In genomic region chr4:498328-498919, GRCh38 we compare ENCODE assay signal across 8 cellular contexts. TPM values are rescaled to one million over a fixed set of nuclear protein-coding genes. Genes with fewer than 3 reads are reported as not detected.
DNase-seq lines count a peak whose midpoint lies in the region; ATAC-seq and TF ChIP-seq lines count a peak whose summit lies in the region.

No MANE protein-coding gene starts in this region.

- peak overlapping the region; percentile 27; the same call in 1 of the 2 replicates for H3K27ac ChIP-seq in HEK293 (ENCODE audit: extremely low read depth, low read depth, low read length)
- no peak overlapping the region for H3K27ac ChIP-seq in trophoblast cell (ENCODE audit: low read depth, low read length)

- peak overlapping the region; percentile 60 for H3K4me2 ChIP-seq in trophoblast cell (ENCODE audit: low read length)

- H3K36me3 Mint-ChIP-seq in Caco-2 (ENCODE audit: insufficient read depth, unreplicated experiment) (peaks cover 71% of the 10 kb centered on the region), T-cell (peaks cover 54% of the 10 kb centered on the region)

- DNase-seq in Caco-2 = no peak
- peak in 8 of 34 experiments; percentile 8 to 33 (median 22) for DNase-seq in T-cell
- DNase-seq in fibroblast of the aortic adventitia (ENCODE audit: low read depth) = no peak
- peak in 1 of 2 donors; percentile 29 for DNase-seq in trophoblast cell
- no peak for DNase-seq in activated gamma-delta T cell treated with Interleukin-2 at 50 U/mL for 16 hours
- DNase-seq in NCI-H1105 (lab: John Stamatoyannopoulos, UW) = no peak
- no peak for DNase-seq in dedifferentiated amniotic fluid mesenchymal stem cell (ENCODE audit: extremely low spot score)

- H4K12ac ChIP-seq in trophoblast cell (ENCODE audit: low read depth, low read length) = no peak overlapping the region

- ATAC-seq in T-cell (replicated peaks in 1 of 4) = peak; percentile 24 to 46 (median 42)

- WGBS in trophoblast cell (ENCODE audit: extremely low coverage, insufficient coverage, insufficient read length) = no CpG with 5 or more reads among the region's 17 CpGs

- H3K27me3 Mint-ChIP-seq in Caco-2 (ENCODE audit: insufficient read depth, unreplicated experiment) (no peaks in the 10 kb centered on the region), T-cell (no peaks in the 10 kb centered on the region)

- H3K27me3 ChIP-seq in Caco-2 (replicated peaks; ENCODE audit: control insufficient read depth, insufficient read depth, low read length) (no peaks in the 10 kb centered on the region), trophoblast cell (ENCODE audit: insufficient read depth, low read length) (no peaks in the 10 kb centered on the region)

- H4K91ac ChIP-seq in trophoblast cell (ENCODE audit: low read depth, low read length) = peak overlapping the region; percentile 78

- H3K4me1 ChIP-seq in Caco-2 = peaks cover 5% of the 10 kb centered on the region
- no peaks in the 10 kb centered on the region for H3K4me1 ChIP-seq in HEK293 (ENCODE audit: control insufficient read depth, insufficient read depth, low read length)
- peaks cover 5 to 8% of the 10 kb centered on the region in 2 experiments for H3K4me1 ChIP-seq in trophoblast cell (ENCODE audit: control insufficient read depth in 1 of 2, insufficient read depth in 2 of 2, low read length in 2 of 2)

- H3K14ac ChIP-seq in trophoblast cell (ENCODE audit: low read length) = no peak overlapping the region

- H3K36me3 ChIP-seq in Caco-2 (ENCODE audit: control insufficient read depth, insufficient read depth, low read length) (no peaks in the 10 kb centered on the region; the same call in none of the 2 replicates), HEK293 (ENCODE audit: control insufficient read depth in 2 of 2, insufficient read depth in 1 of 2, low read length in 2 of 2) (peaks cover 0 to 46% of the 10 kb centered on the region in 2 experiments; a peak in 2 of 3 replicates), trophoblast cell (ENCODE audit: control insufficient read depth in 1 of 2, insufficient read depth in 2 of 2, low read length in 2 of 2) (peaks cover 22 to 32% of the 10 kb centered on the region in 2 experiments)

- H2AFZ ChIP-seq in trophoblast cell (ENCODE audit: insufficient read depth, low read length, poor library complexity) = no peak overlapping the region

- H2BK12ac ChIP-seq in trophoblast cell (ENCODE audit: low read length) = no peak overlapping the region

- peak overlapping the region; percentile 63 for H2BK120ac ChIP-seq in trophoblast cell (ENCODE audit: insufficient read depth, low read length, poor library complexity)

- no peak overlapping the region for H2BK5ac ChIP-seq in trophoblast cell (ENCODE audit: low read depth, low read length, poor library complexity)

- H3K18ac ChIP-seq in trophoblast cell (ENCODE audit: low read length) = no peak overlapping the region

- peak overlapping the region; percentile 99 for H3K4me3 Mint-ChIP-seq in Caco-2 (ENCODE audit: unreplicated experiment)
- peak overlapping the region; percentile 90 to 95 (median 92) for H3K4me3 Mint-ChIP-seq in T-cell

- peak overlapping the region; percentile 99 for H3K27ac Mint-ChIP-seq in Caco-2 (ENCODE audit: unreplicated experiment)
- H3K27ac Mint-ChIP-seq in T-cell = peak overlapping the region; percentile 91 to 93

- POLR2A ChIA-PET in Caco-2 (lab: Charles Lee) (interaction anchor here (0.7 kb wide), 2 partner anchors 24 to 117 kb away, joined by 3 to 12 read pairs; no protein-coding TSS in a partner anchor), HEK293 (lab: Yijun Ruan, JAX) (interaction anchor here (0.7 kb wide), 3 partner anchors 25 to 89 kb away, joined by 3 to 7 read pairs (median 3); no protein-coding TSS in a partner anchor), T-cell (lab: Charles Lee) (interaction anchor here in 1 of 2 donors (0.6 kb wide), 1 partner anchor 154 kb away, joined by 4 read pairs; no protein-coding TSS in a partner anchor)

- H3K9me3 Mint-ChIP-seq in Caco-2 (ENCODE audit: unreplicated experiment) (no peaks in the 10 kb centered on the region), T-cell (peaks cover 0 to 12% (median 11%) of the 10 kb centered on the region in 3 donors)

- H3K23ac ChIP-seq in trophoblast cell (ENCODE audit: low read length) = no peak overlapping the region

- peak overlapping the region; percentile 88 for H3K4ac ChIP-seq in trophoblast cell (ENCODE audit: low read depth, low read length)

- TF ChIP-seq CTCF in Caco-2 (IDR thresholded peaks at IDR 0.05; ENCODE audit: insufficient read depth in 1 of 2, low read depth in 1 of 2, low read length in 1 of 2, severe bottlenecking in 1 of 2, unreplicated experiment in 1 of 2) (no peak), HEK293 (tag by site-specific recombination; IDR thresholded peaks at IDR 0.05) (no peak), fibroblast of the aortic adventitia (IDR thresholded peaks at IDR 0.05; ENCODE audit: insufficient read depth, low read length) (no peak)

- peaks cover 10% of the 10 kb centered on the region for H3K79me2 ChIP-seq in trophoblast cell (ENCODE audit: control insufficient read depth, insufficient read depth, low read length, poor library complexity)

- TSS peak; percentile 56 for BruUV-seq in Caco-2 (replicated peaks; lab: Mats Ljungman, UMichigan)

- H2AK5ac ChIP-seq in trophoblast cell (ENCODE audit: low read length) = no peak overlapping the region

- H3K9ac ChIP-seq in trophoblast cell (ENCODE audit: low read length) = no peak overlapping the region

- CTCF ChIA-PET in Caco-2 (lab: Charles Lee) = no interaction called here
- CTCF ChIA-PET in HEK293 (lab: Yijun Ruan, JAX) = no interaction called here
- CTCF ChIA-PET in T-cell (lab: Charles Lee) = interaction anchor here (0.7 kb wide), 3 partner anchors 25 to 749 kb away, joined by 3 to 6 read pairs (median 5); no protein-coding TSS in a partner anchor

- peaks cover 6% of the 10 kb centered on the region for H3K79me1 ChIP-seq in trophoblast cell (ENCODE audit: low read length)

- H3K4me3 ChIP-seq in Caco-2 (ENCODE audit: low read depth, low read length) (peak overlapping the region; percentile 98), HEK293 (ENCODE audit: low read depth, low read length) (peak overlapping the region; percentile 96), fibroblast of the aortic adventitia (ENCODE audit: low read depth, low read length) (peak overlapping the region; percentile 89), trophoblast cell (ENCODE audit: low read depth, low read length) (peak overlapping the region; percentile 91)

- H3K4me1 Mint-ChIP-seq in Caco-2 (ENCODE audit: low read depth, unreplicated experiment) = no peaks in the 10 kb centered on the region
- peaks cover 36 to 56% (median 54%) of the 10 kb centered on the region in 3 donors for H3K4me1 Mint-ChIP-seq in T-cell

- intact Hi-C loops in Caco-2 (cut with micrococcal nuclease; ENCODE audit: unreplicated experiment) = loop anchor here (2.0 kb wide), 1 partner anchor 24 kb away; no protein-coding TSS in a partner anchor

- no peaks in the 10 kb centered on the region for H3K9me3 ChIP-seq in Caco-2
- no peaks in the 10 kb centered on the region for H3K9me3 ChIP-seq in HEK293 (ENCODE audit: control insufficient read depth, insufficient read depth, low read depth, low read length)
- peaks cover 3% of the 10 kb centered on the region for H3K9me3 ChIP-seq in trophoblast cell (ENCODE audit: insufficient read depth, low read depth, low read length)

- peak overlapping the region; percentile 92 for H4K8ac ChIP-seq in trophoblast cell (ENCODE audit: low read depth, low read length)

TF ChIP-seq in HEK293, 187 proteins besides CTCF, POLR2A, EP300 and RAD21:
- TF ChIP-seq ZNF639 (tag by site-specific recombination; IDR thresholded peaks at IDR 0.05) = no peak
- no peak for TF ChIP-seq ZNF792 (tag by site-specific recombination; IDR thresholded peaks at IDR 0.05)
- TF ChIP-seq ZBTB8A (tag by site-specific recombination; IDR thresholded peaks at IDR 0.05) = no peak
- TF ChIP-seq BCL11B (tag by site-specific recombination; IDR thresholded peaks at IDR 0.05; ENCODE audit: low read depth) = no peak
- TF ChIP-seq ZBTB44 (tag by site-specific recombination; IDR thresholded peaks at IDR 0.05) = no peak
- TF ChIP-seq ZIC2 (tag by site-specific recombination; IDR thresholded peaks at IDR 0.05) = no peak

RNA-seq across cellular contexts. Expression of gene ZNF721, which starts 0.5 kb away (rescaled TPM):
- total RNA-seq in Caco-2 (2022) = 29.9 and 30.3 TPM in 2 replicates
- 10 to 100 TPM; 45.2 to 63.8 (median 47.6) TPM for total RNA-seq in T-cell
- 15.9 and 39.4 TPM in 2 replicates for total RNA-seq in fibroblast of the aortic adventitia (ENCODE audit: low replicate concordance)
- polyA plus RNA-seq in trophoblast cell (2013) = 17.8 and 19.0 TPM in 2 replicates

RNA-seq across cellular contexts. Expression of gene PIGG, which starts 0.6 kb away (rescaled TPM):
- total RNA-seq in Caco-2 (2022) (56.6 and 58.8 TPM in 2 replicates), T-cell (100 to 1,000 TPM in 3 of 5 donors, 10 to 100 TPM in 2; 84.0 to 118 (median 105) TPM), fibroblast of the aortic adventitia (ENCODE audit: low replicate concordance) (34.1 and 62.7 TPM in 2 replicates)
- 29.4 and 35.1 TPM in 2 replicates for polyA plus RNA-seq in trophoblast cell (2013)

Comparison
In these comparisons a context has a peak if more than half of its experiments do, and no peak if none do; other contexts are left out.
1. CTCF ChIA-PET loops: an anchor here in T-cell (0.7 kb wide); none called in Caco-2 and HEK293.